ENCODE assay signal across 15 cellular contexts in genomic region chr1:211340622-211341487, GRCh38. TPM values are rescaled to one million over a fixed set of nuclear protein-coding genes. Genes with fewer than 3 reads are reported as not detected.
DNase-seq lines count a peak whose midpoint lies in the region; ATAC-seq and TF ChIP-seq lines count a peak whose summit lies in the region.
"Had no signal": no experiment of that assay in that cellular context is flagged by ENCODE, and none has a peak within 500 bp of the region (broad histone marks: within the 10 kb centered on the region; RNA-seq: fewer than 3 reads in every experiment).

No MANE protein-coding gene starts in this region.

- no peaks in the 10 kb centered on the region for H3K9me3 Mint-ChIP-seq in memory B cell
- H3K9me3 Mint-ChIP-seq: brain had no signal

- H3K4me1 ChIP-seq in left ventricle myocardium inferior, result peaks cover 4% of the 10 kb centered on the region

- intact Hi-C loops in left ventricle myocardium superior (cut with micrococcal nuclease) (no loop called here), left ventricle myocardium inferior (cut with micrococcal nuclease) (no loop called here)

- H3K27ac ChIP-seq in left ventricle myocardium inferior (replicated peaks), result no peak overlapping the region
- H3K27ac ChIP-seq in WERI-Rb-1, result peak overlapping the region; percentile 54
- H3K27ac ChIP-seq: gastroesophageal sphincter had no signal

- no peaks in the 10 kb centered on the region for H3K27me3 Mint-ChIP-seq in memory B cell
- H3K27me3 Mint-ChIP-seq: brain had no signal

- H3K36me3 Mint-ChIP-seq in memory B cell, result peaks cover 28% of the 10 kb centered on the region
- H3K36me3 Mint-ChIP-seq: brain had no signal

- H3K4me3 ChIP-seq in left ventricle myocardium inferior, result no peak overlapping the region
- H3K4me3 ChIP-seq in WERI-Rb-1 (ENCODE audit: low read depth, low read length), result no peak overlapping the region
- H3K4me3 ChIP-seq: gastroesophageal sphincter had no signal

- peak overlapping the region; percentile 80 for H3K27ac Mint-ChIP-seq in memory B cell
- H3K27ac Mint-ChIP-seq: brain had no signal

- TF ChIP-seq CTCF in left ventricle myocardium inferior (IDR thresholded peaks at IDR 0.05; ENCODE audit: borderline replicate concordance) (no peak), WERI-Rb-1 (IDR thresholded peaks at IDR 0.05; ENCODE audit: low read depth, low read length) (no peak)

- H3K36me3 ChIP-seq in left ventricle myocardium inferior (no peaks in the 10 kb centered on the region), WERI-Rb-1 (peaks cover 18% of the 10 kb centered on the region)
- H3K36me3 ChIP-seq: gastroesophageal sphincter had no signal

- peak overlapping the region; percentile 31 for H3K4me3 Mint-ChIP-seq in memory B cell
- H3K4me3 Mint-ChIP-seq: brain had no signal

- ATAC-seq in left ventricle myocardium superior (peak; percentile 31), memory B cell (ENCODE audit: low read depth) (no peak), HG03108 (IDR thresholded peaks at IDR 0.05; ENCODE audit: unreplicated experiment) (no peak)
- ATAC-seq: gastroesophageal sphincter had no signal

- no peaks in the 10 kb centered on the region for H3K9me3 ChIP-seq in left ventricle myocardium inferior (replicated peaks)
- no peaks in the 10 kb centered on the region for H3K9me3 ChIP-seq in WERI-Rb-1 (ENCODE audit: severe bottlenecking)
- H3K9me3 ChIP-seq: gastroesophageal sphincter had no signal

- H3K27me3 ChIP-seq in left ventricle myocardium inferior (ENCODE audit: low read depth) (no peaks in the 10 kb centered on the region), WERI-Rb-1 (ENCODE audit: insufficient read depth, low read depth, severe bottlenecking) (no peaks in the 10 kb centered on the region)
- H3K27me3 ChIP-seq: gastroesophageal sphincter had no signal

- peaks cover 60% of the 10 kb centered on the region for H3K4me1 Mint-ChIP-seq in memory B cell

- DNase-seq in left ventricle myocardium superior, result no peak
- DNase-seq in left ventricle myocardium inferior, result no peak
- peak; percentile 58 for DNase-seq in WERI-Rb-1
- no peak for DNase-seq in memory B cell (ENCODE audit: low spot score in 2 of 2)
- no peak for DNase-seq in midbrain (lab: John Stamatoyannopoulos, UW)
- DNase-seq in iPS-NIHi7 (ENCODE audit: extremely low spot score), result no peak
- DNase-seq in NCI-H187 treated with DMSO at 0.1 percent for 48 hours (lab: John Stamatoyannopoulos, UW), result no peak
- DNase-seq: activated CD4-positive, CD25-positive, alpha-beta regulatory T cell; activated naive CD4-positive, alpha-beta T cell treated with Interleukin-2 at 50 U/mL for 16 hours; dermis blood vessel endothelial cell; EL; HCEC 1CT had no signal

RNA-seq across cellular contexts. Expression of gene TRAF5, which starts 14.2 kb away (rescaled TPM):
- total RNA-seq in left ventricle myocardium superior (2.4 TPM), left ventricle myocardium inferior (1.5 TPM)
